ENCODE assay signal across 8 cellular contexts in genomic region chr1:65146908-65147423, GRCh38. TPM values are rescaled to one million over a fixed set of nuclear protein-coding genes. Genes with fewer than 3 reads are reported as not detected.
A peak's percentile ranks its signal among the peaks of the same experiment; 100 is the strongest.
DNase-seq lines count a peak whose midpoint lies in the region; ATAC-seq, FAIRE-seq and TF ChIP-seq lines count a peak whose summit lies in the region.

No MANE protein-coding gene starts in this region.

- RAD21 ChIA-PET in GM12878 (lab: Charles Lee; ENCODE audit: unreplicated experiment) = no interaction called here

- no peak for TF ChIP-seq POLR2A in GM12878 (IDR thresholded peaks at IDR 0.05; ENCODE audit: low read depth, low read length)

- no peaks in the 10 kb centered on the region for H4K20me1 ChIP-seq in GM12878 (ENCODE audit: control insufficient read depth, insufficient read depth)

- in situ Hi-C loops in GM12878 (cut with MboI) = no loop called here

- intact Hi-C loops in GM12878 (cut with micrococcal nuclease; ENCODE audit: unreplicated experiment) = no loop called here

- no TSS peak for BruUV-seq in GM12878 (replicated peaks; lab: Mats Ljungman, UMichigan)

- peak overlapping the region; percentile 63 for H3K9ac ChIP-seq in GM12878 (ENCODE audit: control insufficient read depth, insufficient read depth, low read length)

- H3K9me3 ChIP-seq in GM12878 (replicated peaks; ENCODE audit: control insufficient read depth, insufficient read depth, low read length) (no peaks in the 10 kb centered on the region), mesodermal cell (ENCODE audit: control insufficient read depth, low read length) (no peaks in the 10 kb centered on the region)

- H3K27me3 ChIP-seq in GM12878 (replicated peaks in 1 of 2; ENCODE audit: control insufficient read depth in 2 of 2, insufficient read depth in 2 of 2, low read length in 1 of 2) = peaks cover 0 to 4% of the 10 kb centered on the region in 2 experiments; a peak in 1 of 4 replicates

- no peak for FAIRE-seq in GM12878 (lab: Jason Lieb, UNC)

- H2AFZ ChIP-seq in GM12878 (ENCODE audit: control insufficient read depth, low read depth, low read length) = peak overlapping the region; percentile 88

- peak overlapping the region; percentile 91 for H3K4me2 ChIP-seq in GM12878 (ENCODE audit: control insufficient read depth, insufficient read depth)

- POLR2A ChIA-PET in GM12878 (lab: Charles Lee) = interaction anchor here (0.6 kb wide), 1 partner anchor 22 kb away, joined by 4 read pairs; no protein-coding TSS in a partner anchor

- TF ChIP-seq RAD21 in GM12878 (IDR thresholded peaks at IDR 0.05; ENCODE audit: insufficient read depth, low read depth, low read length) = no peak

- 19% methylated on average over 20 of the region's 20 CpGs for WGBS in GM12878 (ENCODE audit: insufficient coverage, insufficient replicate concordance, low lambda C conversion rate, missing lambda C conversion rate)
- 20 to 29% methylated on average over 15 to 17 of the region's 20 CpGs for WGBS in mesodermal cell (ENCODE audit: insufficient coverage in 2 of 2), 2 experiments

- H3K27ac ChIP-seq in GM12878 (ENCODE audit: control insufficient read depth, insufficient read depth) (peak overlapping the region; percentile 55; the same call in 1 of the 2 replicates), mesodermal cell (ENCODE audit: low read depth, low read length, severe bottlenecking) (no peak overlapping the region)

- no peak for ATAC-seq in GM12878

- CTCF ChIA-PET in GM12878 (lab: Yijun Ruan, JAX) = interaction anchor here (1.3 kb wide), 1 partner anchor 62 kb away, joined by 3 read pairs; no protein-coding TSS in a partner anchor

- H3K4me3 ChIP-seq in GM12878 (peak overlapping the region; percentile 87), mesodermal cell (ENCODE audit: extremely low read depth, insufficient read depth, low read length, poor library complexity, severe bottlenecking) (peak overlapping the region; percentile 64)

- H3K4me1 ChIP-seq in GM12878 (ENCODE audit: control insufficient read depth, insufficient read depth, low read length) = peaks cover 5% of the 10 kb centered on the region; the same call in 1 of the 2 replicates
- peaks cover 5% of the 10 kb centered on the region for H3K4me1 ChIP-seq in mesodermal cell (ENCODE audit: control insufficient read depth, insufficient read depth, low read length, poor library complexity, severe bottlenecking)

- H3K79me2 ChIP-seq in GM12878 (ENCODE audit: control insufficient read depth, insufficient read depth, low read length) = peaks cover 43% of the 10 kb centered on the region

- no peak for TF ChIP-seq CTCF in GM12878 (IDR thresholded peaks at IDR 0.05 in 2 of 3, conservative IDR thresholded peaks at IDR 0.05 in 1 of 3; ENCODE audit: control insufficient read depth in 2 of 3, extremely low read depth in 1 of 3, insufficient read depth in 1 of 3, low read depth in 3 of 3, low read length in 3 of 3)

- no peaks in the 10 kb centered on the region for H3K36me3 ChIP-seq in GM12878 (ENCODE audit: control insufficient read depth in 2 of 2, insufficient read depth in 2 of 2, low read length in 1 of 2)
- no peaks in the 10 kb centered on the region for H3K36me3 ChIP-seq in mesodermal cell (ENCODE audit: control insufficient read depth, insufficient read depth, low read length)

- TF ChIP-seq EP300 in GM12878 (IDR thresholded peaks at IDR 0.05; ENCODE audit: borderline replicate concordance in 1 of 2, control insufficient read depth in 1 of 2, low read depth in 2 of 2, low read length in 2 of 2) = no peak

- SMC1A ChIA-PET in GM12878 (lab: Charles Lee; ENCODE audit: uncharacterized antibody, unreplicated experiment) = no interaction called here

- DNase-seq in stimulated activated CD4-positive, alpha-beta T cell treated with anti-CD3 and anti-CD28 coated beads, Interleukin-12 subunit alpha, Interleukin-12 subunit beta, amount 100 ng/mL, for 48 hours (ENCODE audit: low read depth in 2 of 3, low spot score in 1 of 3) = peak in 2 of 3 donors; percentile 1 to 2
- DNase-seq in stimulated activated CD4-positive, alpha-beta T cell treated with anti-CD3 and anti-CD28 coated beads, Interleukin-4, amount 100 ng/mL, for 1 hour = no peak
- DNase-seq in GM12878 (ENCODE audit: low read depth, low spot score) (no peak), NCI-H748 (lab: John Stamatoyannopoulos, UW; ENCODE audit: unreplicated experiment) (no peak), NCI-H1092 (lab: John Stamatoyannopoulos, UW) (no peak), DMS153 treated with DMSO at 0.1 percent for 48 hours (lab: John Stamatoyannopoulos, UW; ENCODE audit: unreplicated experiment) (no peak), NCI-H2227 treated with DMSO at 0.1 percent for 48 hours (lab: John Stamatoyannopoulos, UW) (no peak)

TF ChIP-seq in GM12878, 131 proteins besides CTCF, POLR2A, EP300 and RAD21 (continues in another document):
- TF ChIP-seq SKIL (IDR thresholded peaks at IDR 0.05; ENCODE audit: low read depth, poor library complexity, severe bottlenecking) = peak; percentile 20
- no peak for TF ChIP-seq CBX3 (IDR thresholded peaks at IDR 0.05; ENCODE audit: borderline replicate concordance, low read depth)
- no peak for TF ChIP-seq HDAC2 (IDR thresholded peaks at IDR 0.05)
- no peak for TF ChIP-seq STAT3 (IDR thresholded peaks at IDR 0.05; ENCODE audit: low read depth, low read length)
- TF ChIP-seq KAT2A (conservative IDR thresholded peaks at IDR 0.05; ENCODE audit: control insufficient read depth, low read depth, low read length) = no peak
- peak in 1 of 2 experiments; percentile 35; a peak in 1 of 4 replicates for TF ChIP-seq BHLHE40 (IDR thresholded peaks at IDR 0.05; ENCODE audit: borderline replicate concordance in 1 of 2, low read depth in 2 of 2, low read length in 1 of 2)
- TF ChIP-seq, protein P1, sequence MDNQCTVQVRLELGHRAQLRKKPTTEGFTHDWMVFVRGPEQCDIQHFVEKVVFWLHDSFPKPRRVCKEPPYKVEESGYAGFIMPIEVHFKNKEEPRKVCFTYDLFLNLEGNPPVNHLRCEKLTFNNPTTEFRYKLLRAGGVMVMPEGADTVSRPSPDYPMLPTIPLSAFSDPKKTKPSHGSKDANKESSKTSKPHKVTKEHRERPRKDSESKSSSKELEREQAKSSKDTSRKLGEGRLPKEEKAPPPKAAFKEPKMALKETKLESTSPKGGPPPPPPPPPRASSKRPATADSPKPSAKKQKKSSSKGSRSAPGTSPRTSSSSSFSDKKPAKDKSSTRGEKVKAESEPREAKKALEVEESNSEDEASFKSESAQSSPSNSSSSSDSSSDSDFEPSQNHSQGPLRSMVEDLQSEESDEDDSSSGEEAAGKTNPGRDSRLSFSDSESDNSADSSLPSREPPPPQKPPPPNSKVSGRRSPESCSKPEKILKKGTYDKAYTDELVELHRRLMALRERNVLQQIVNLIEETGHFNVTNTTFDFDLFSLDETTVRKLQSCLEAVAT (IDR thresholded peaks at IDR 0.05) = 0 out of 2 replicates have a peak, but pooled peaks have one; percentile 34
- TF ChIP-seq WRNIP1 (IDR thresholded peaks at IDR 0.05; ENCODE audit: borderline replicate concordance, low read depth, low read length) = peak; percentile 88; the same call in 1 of the 2 replicates
- TF ChIP-seq ATF7 (IDR thresholded peaks at IDR 0.05; ENCODE audit: low read depth) = peak; percentile 48; the same call in 1 of the 2 replicates
- TF ChIP-seq DPF2 (IDR thresholded peaks at IDR 0.05) = peak; percentile 93
- TF ChIP-seq, protein P2, sequence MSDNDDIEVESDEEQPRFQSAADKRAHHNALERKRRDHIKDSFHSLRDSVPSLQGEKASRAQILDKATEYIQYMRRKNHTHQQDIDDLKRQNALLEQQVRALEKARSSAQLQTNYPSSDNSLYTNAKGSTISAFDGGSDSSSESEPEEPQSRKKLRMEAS (IDR thresholded peaks at IDR 0.05; ENCODE audit: low read depth, low read length) = peak; percentile 59; the same call in 1 of the 2 replicates
- TF ChIP-seq RUNX3 (IDR thresholded peaks at IDR 0.05; ENCODE audit: low read length) = peak; percentile 74

RNA-seq across cellular contexts. Expression of gene AK4, which starts 1.0 kb away (rescaled TPM):
- total RNA-seq in GM12878 (2013; cell fraction: nucleolus; rRNA removed) = 60.1 and 61.7 TPM in 2 replicates
- total RNA-seq in GM12878 (2014; rRNA removed) (42.0 and 49.9 TPM in 2 replicates), GM12878 (2014; rRNA removed; fragmentation: Illumina TruSeq; extraction: Trizol) (28.6 and 31.0 TPM in 2 replicates), GM12878 (2021) (61.2 and 63.7 TPM in 2 replicates)
- 86.9 TPM for polyA plus RNA-seq in GM12878 (2011; ENCODE audit: low read depth)
- polyA plus RNA-seq in GM12878 (2011; rRNA removed) (161 and 172 TPM in 2 replicates), GM12878 (2014; fragmentation: Illumina TruSeq; extraction: Trizol) (51.5 and 64.0 TPM in 2 replicates), GM12878 (2014; fragmentation: Nextera tagmentation; extraction: Ambion mirVana) (10 to 100 TPM; 23.9 to 26.9 TPM), GM12878 (2014; rRNA removed) (38.3 and 46.5 TPM in 2 replicates), GM12878 (2016; fragmentation: Nextera tagmentation; extraction: Ambion mirVana) (10 to 100 TPM; 68.6 to 76.5 TPM)
- 88.7 and 144 TPM in 2 replicates for polyA plus RNA-seq in GM12878 (2011; cell fraction: cytosol; rRNA removed)
- 35.3 and 61.7 TPM in 2 replicates for polyA plus RNA-seq in GM12878 (2011; cell fraction: nucleus; rRNA removed)
- 67.8 and 107 TPM in 2 replicates for polyA plus RNA-seq in GM12878 (2012)
- polyA minus RNA-seq in GM12878 (2011; rRNA and poly(A)+ RNA removed) = 114 and 122 TPM in 2 replicates
- 23.0 and 33.8 TPM in 2 replicates for polyA minus RNA-seq in GM12878 (2011; cell fraction: cytosol; rRNA and poly(A)+ RNA removed)
- 23.1 and 24.6 TPM in 2 replicates for polyA minus RNA-seq in GM12878 (2011; cell fraction: nucleus; rRNA and poly(A)+ RNA removed)
- 5.0 TPM for polyA plus RNA-seq in mesodermal cell (2013, experiment 1 of 2)
- 6.6 TPM for polyA plus RNA-seq in mesodermal cell (2013, experiment 2 of 2)

Comparison
In these comparisons a context has a peak if more than half of its experiments do, and no peak if none do; other contexts are left out.
1. DNase-seq: peak in stimulated activated CD4-positive, alpha-beta T cell treated with anti-CD3 and anti-CD28 coated beads, Interleukin-12 subunit alpha, Interleukin-12 subunit beta, amount 100 ng/mL, for 48 hours (2 of 3); none in stimulated activated CD4-positive, alpha-beta T cell treated with anti-CD3 and anti-CD28 coated beads, Interleukin-4, amount 100 ng/mL, for 1 hour (single experiment), GM12878 (single experiment), NCI-H748 (single experiment), NCI-H1092 (single experiment), DMS153 treated with DMSO at 0.1 percent for 48 hours (single experiment) and NCI-H2227 treated with DMSO at 0.1 percent for 48 hours (single experiment).